28 cellular contexts compared by ENCODE assay signal in genomic region chr6:157087974-157088373, GRCh38.
A peak's percentile ranks its signal among the peaks of the same experiment; 100 is the strongest.
DNase-seq lines count a peak whose midpoint lies in the region; ATAC-seq and TF ChIP-seq lines count a peak whose summit lies in the region.
"Had no signal": no experiment of that assay in that cellular context is flagged by ENCODE, and none has a peak within 500 bp of the region (broad histone marks: within the 10 kb centered on the region; RNA-seq: fewer than 3 reads in every experiment).

No MANE protein-coding gene starts in this region.

- H3K79me2 ChIP-seq in Loucy (ENCODE audit: insufficient read depth, low read length), result peaks cover 28% of the 10 kb centered on the region

- peak overlapping the region; percentile 60 for H3K4me2 ChIP-seq in Loucy (ENCODE audit: low read depth, low read length, poor library complexity, severe bottlenecking)

- H3K36me3 Mint-ChIP-seq in WTC11, result no peaks in the 10 kb centered on the region
- peaks cover 14% of the 10 kb centered on the region for H3K36me3 Mint-ChIP-seq in activated CD8-positive, alpha-beta T cell treated with anti-CD3 and anti-CD28 coated beads for 36 hours (ENCODE audit: low read depth)

- no peak for ATAC-seq in WTC11
- ATAC-seq in activated CD8-positive, alpha-beta T cell treated with anti-CD3 and anti-CD28 coated beads for 36 hours, result no peak
- ATAC-seq: activated CD4-positive, CD25-positive, alpha-beta regulatory T cell treated with anti-CD3 and anti-CD28 coated beads, Interleukin-2, amount 50 U/mL, for 24 hours; stimulated activated naive CD8-positive, alpha-beta T cell treated with anti-CD3 and anti-CD28 coated beads, Interleukin-15, Interleukin-2, amounts not matched to agents 100 U/mL and 50 U/mL, for 24 hours had no signal

- H2AFZ ChIP-seq in Loucy (ENCODE audit: low read length), result no peak overlapping the region
- H2AFZ ChIP-seq: parathyroid adenoma had no signal

- peaks cover 34% of the 10 kb centered on the region; the same call in 1 of the 2 replicates for H3K36me3 ChIP-seq in Loucy (ENCODE audit: insufficient read depth, low read length)

- H3K4me3 Mint-ChIP-seq in WTC11, result no peak overlapping the region
- no peak overlapping the region for H3K4me3 Mint-ChIP-seq in activated CD8-positive, alpha-beta T cell treated with anti-CD3 and anti-CD28 coated beads for 36 hours
- H3K4me3 Mint-ChIP-seq: activated T-helper 1 cell treated with anti-CD3 and anti-CD28 coated beads, Interleukin-12 subunit alpha, Interleukin-12 subunit beta, Interleukin-2, Interleukin-4 antibody, amounts not matched to agents 30 ng/mL and 10 ng/mL and 1 ng/mL, durations not matched to agents 14 hours and 24 hours and 36 hours; CD4-positive, CD25-positive, alpha-beta regulatory T cell; nephron progenitor cell; T-helper 1 cell treated with Interleukin-12 subunit alpha and Interleukin-12 subunit beta and Interleukin-4 antibody, amounts not matched to agents 30 μg/mL and 1 μg/mL, for 36 hours had no signal

- H3K9me3 ChIP-seq in Loucy (ENCODE audit: insufficient read depth, low read depth, low read length), result no peaks in the 10 kb centered on the region

- peaks cover 35% of the 10 kb centered on the region for H3K4me1 ChIP-seq in Loucy (ENCODE audit: insufficient read depth, low read length, poor library complexity, severe bottlenecking)

- intact Hi-C loops in activated CD8-positive, alpha-beta T cell treated with anti-CD3 and anti-CD28 coated beads for 36 hours (cut with micrococcal nuclease), result no loop called here

- DNase-seq in COLO668 (lab: John Stamatoyannopoulos, UW; ENCODE audit: unreplicated experiment) (peak; percentile 8), WTC11 (ENCODE audit: low spot score) (no peak), lung microvascular endothelial cell (ENCODE audit: low read depth in 2 of 2) (peak; percentile 64 to 99), DMS153 (lab: John Stamatoyannopoulos, UW) (no peak), foreskin fibroblast (no peak)
- DNase-seq in activated CD8-positive, alpha-beta T cell treated with anti-CD3 and anti-CD28 coated beads for 36 hours, result no peak
- DNase-seq: activated CD4-positive, alpha-beta T cell treated with anti-CD3 and anti-CD28 coated beads, Interleukin-2, amount 50 U/mL, for 4 hours; activated CD8-positive, alpha-beta memory T cell treated with anti-CD3 and anti-CD28 coated beads, Interleukin-2, amount 50 U/mL, for 4 hours; activated naive CD4-positive, alpha-beta T cell treated with Interleukin-2 at 50 U/mL for 16 hours; AML-193; CD4-positive, CD25-positive, alpha-beta regulatory T cell; central memory CD4-positive, alpha-beta T cell; EL; KBM-7; kidney glomerular epithelial cell; mammary epithelial cell; NCI-H1105; NCI-H2081 treated with DMSO at 0.1 percent for 48 hours; nephron progenitor cell; OCI-M1; stimulated activated CD4-positive, alpha-beta T cell treated with anti-CD3 and anti-CD28 coated beads, Interleukin-1b, Interleukin-23, amount 100 ng/mL, for 48 hours; stimulated activated naive CD8-positive, alpha-beta T cell treated with anti-CD3 and anti-CD28 coated beads, Interleukin-15, Interleukin-2, amounts not matched to agents 100 U/mL and 50 U/mL, for 24 hours had no signal

- no peak overlapping the region for H3K4me3 ChIP-seq in Loucy (ENCODE audit: low read length, poor library complexity, severe bottlenecking)
- H3K4me3 ChIP-seq in foreskin fibroblast (ENCODE audit: low read depth in 1 of 2, low read length in 2 of 2), result no peak overlapping the region
- H3K4me3 ChIP-seq: SK-N-MC had no signal

- 0 out of 2 replicates have a peak overlapping the region, but pooled peaks have one; percentile 75 for H3K27ac Mint-ChIP-seq in WTC11
- H3K27ac Mint-ChIP-seq in activated CD8-positive, alpha-beta T cell treated with anti-CD3 and anti-CD28 coated beads for 36 hours, result no peak overlapping the region
- H3K27ac Mint-ChIP-seq: activated T-helper 1 cell treated with anti-CD3 and anti-CD28 coated beads, Interleukin-12 subunit alpha, Interleukin-12 subunit beta, Interleukin-2, Interleukin-4 antibody, amounts not matched to agents 30 ng/mL and 10 ng/mL and 1 ng/mL, durations not matched to agents 14 hours and 24 hours and 36 hours; T-helper 1 cell treated with Interleukin-12 subunit alpha and Interleukin-12 subunit beta and Interleukin-4 antibody, amounts not matched to agents 30 μg/mL and 1 μg/mL, for 36 hours had no signal

- no peaks in the 10 kb centered on the region for H3K27me3 ChIP-seq in Loucy (ENCODE audit: insufficient read depth, low read length, poor library complexity, severe bottlenecking)

- H3K9me2 ChIP-seq in Loucy (replicated peaks; ENCODE audit: low read depth, low read length), result no peaks in the 10 kb centered on the region

- H4K20me1 ChIP-seq in Loucy (ENCODE audit: insufficient read depth, low read length, poor library complexity, severe bottlenecking), result peaks cover 3% of the 10 kb centered on the region

- TF ChIP-seq CTCF in Loucy (conservative IDR thresholded peaks at IDR 0.05; ENCODE audit: low read length), result no peak
- no peak for TF ChIP-seq CTCF in WTC11 (IDR thresholded peaks at IDR 0.05)
- TF ChIP-seq CTCF in foreskin fibroblast (IDR thresholded peaks at IDR 0.05; ENCODE audit: low read depth, low read length), result no peak
- TF ChIP-seq CTCF in activated CD8-positive, alpha-beta T cell treated with anti-CD3 and anti-CD28 coated beads for 36 hours (IDR thresholded peaks at IDR 0.05), result no peak

- no peaks in the 10 kb centered on the region for H3F3A ChIP-seq in Loucy (ENCODE audit: low read depth)

- peak overlapping the region; percentile 25 for H3K9ac ChIP-seq in Loucy (ENCODE audit: low read depth, low read length, poor library complexity, severe bottlenecking)
- H3K9ac ChIP-seq: parathyroid adenoma had no signal

- H3K4me1 Mint-ChIP-seq in WTC11, result peaks cover 54% of the 10 kb centered on the region
- peaks cover 3% of the 10 kb centered on the region for H3K4me1 Mint-ChIP-seq in activated CD8-positive, alpha-beta T cell treated with anti-CD3 and anti-CD28 coated beads for 36 hours (ENCODE audit: low read depth)

- no peaks in the 10 kb centered on the region for H3K9me3 Mint-ChIP-seq in WTC11
- H3K9me3 Mint-ChIP-seq in activated CD8-positive, alpha-beta T cell treated with anti-CD3 and anti-CD28 coated beads for 36 hours, result no peaks in the 10 kb centered on the region
- H3K9me3 Mint-ChIP-seq: activated T-helper 1 cell treated with anti-CD3 and anti-CD28 coated beads, Interleukin-12 subunit alpha, Interleukin-12 subunit beta, Interleukin-2, Interleukin-4 antibody, amounts not matched to agents 30 ng/mL and 10 ng/mL and 1 ng/mL, durations not matched to agents 14 hours and 24 hours and 36 hours; CD4-positive, CD25-positive, alpha-beta regulatory T cell; nephron progenitor cell; T-helper 1 cell treated with Interleukin-12 subunit alpha and Interleukin-12 subunit beta and Interleukin-4 antibody, amounts not matched to agents 30 μg/mL and 1 μg/mL, for 36 hours had no signal

- CTCF ChIA-PET in WTC11 (lab: Charles Lee), result interaction anchor here (1.3 kb wide), 1 partner anchor 96 kb away, joined by 3 read pairs; no protein-coding TSS in a partner anchor
- CTCF ChIA-PET in activated CD8-positive, alpha-beta T cell treated with anti-CD3 and anti-CD28 coated beads for 36 hours (lab: Charles Lee), result interaction anchor here (1.1 to 3.4 kb wide), 3 partner anchors 41 to 96 kb away, joined by 4 to 17 read pairs (median 5); no protein-coding TSS in a partner anchor

- no peaks in the 10 kb centered on the region for H3K27me3 Mint-ChIP-seq in WTC11 (ENCODE audit: low read depth)
- H3K27me3 Mint-ChIP-seq in activated CD8-positive, alpha-beta T cell treated with anti-CD3 and anti-CD28 coated beads for 36 hours, result no peaks in the 10 kb centered on the region
- H3K27me3 Mint-ChIP-seq: CD4-positive, CD25-positive, alpha-beta regulatory T cell had no signal

- POLR2A ChIA-PET in WTC11 (lab: Charles Lee), result no interaction called here
- POLR2A ChIA-PET in activated CD8-positive, alpha-beta T cell treated with anti-CD3 and anti-CD28 coated beads for 36 hours (lab: Charles Lee), result no interaction called here

TF ChIP-seq in WTC11, 78 proteins besides CTCF, POLR2A, EP300 and RAD21 (continues in another document):
- TF ChIP-seq ETV6 (CRISPR knock-in tag; IDR thresholded peaks at IDR 0.05), result no peak
- no peak for TF ChIP-seq GABPB1 (CRISPR knock-in tag; IDR thresholded peaks at IDR 0.05)
- TF ChIP-seq, protein P1, sequence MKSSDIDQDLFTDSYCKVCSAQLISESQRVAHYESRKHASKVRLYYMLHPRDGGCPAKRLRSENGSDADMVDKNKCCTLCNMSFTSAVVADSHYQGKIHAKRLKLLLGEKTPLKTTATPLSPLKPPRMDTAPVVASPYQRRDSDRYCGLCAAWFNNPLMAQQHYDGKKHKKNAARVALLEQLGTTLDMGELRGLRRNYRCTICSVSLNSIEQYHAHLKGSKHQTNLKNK (CRISPR knock-in tag; IDR thresholded peaks at IDR 0.05), result no peak
- no peak for TF ChIP-seq SP1 (CRISPR knock-in tag; conservative IDR thresholded peaks at IDR 0.05)
- TF ChIP-seq RELA (CRISPR knock-in tag; IDR thresholded peaks at IDR 0.05; ENCODE audit: borderline replicate concordance), result no peak
- no peak for TF ChIP-seq NR1H2 (CRISPR knock-in tag; IDR thresholded peaks at IDR 0.05)
- TF ChIP-seq ZBTB43 (CRISPR knock-in tag; IDR thresholded peaks at IDR 0.05), result no peak
- TF ChIP-seq ZNF671 (CRISPR knock-in tag; IDR thresholded peaks at IDR 0.05), result no peak
- TF ChIP-seq KAT7 (CRISPR knock-in tag; IDR thresholded peaks at IDR 0.05; ENCODE audit: borderline replicate concordance), result no peak
- no peak for TF ChIP-seq EMX1 (CRISPR knock-in tag; IDR thresholded peaks at IDR 0.05)

Comparison
In these comparisons a context has a peak if more than half of its experiments do, and no peak if none do; other contexts are left out.
1. DNase-seq: peak in COLO668 (single experiment) and lung microvascular endothelial cell (2 of 2); none in WTC11 (single experiment), DMS153 (single experiment), foreskin fibroblast (0 of 2) and activated CD8-positive, alpha-beta T cell treated with anti-CD3 and anti-CD28 coated beads for 36 hours (single experiment).